Comparison of ENCODE assay signal across 13 cellular contexts in genomic region chr6:1952726-1953360, GRCh38.
A peak's percentile ranks its signal among the peaks of the same experiment; 100 is the strongest.
DNase-seq lines count a peak whose midpoint lies in the region; FAIRE-seq and TF ChIP-seq lines count a peak whose summit lies in the region.
"Had no signal": no experiment of that assay in that cellular context is flagged by ENCODE, and none has a peak within 500 bp of the region (broad histone marks: within the 10 kb centered on the region; RNA-seq: fewer than 3 reads in every experiment).

No MANE protein-coding gene starts in this region.

- H3K4me3 Mint-ChIP-seq in activated naive CD8-positive, alpha-beta T cell treated with anti-CD3 and anti-CD28 coated beads for 36 hours, result no peak overlapping the region
- H3K4me3 Mint-ChIP-seq: activated CD4-positive, alpha-beta memory T cell treated with anti-CD3 and anti-CD28 coated beads, Interleukin-2, amount 10 ng/mL, durations not matched to agents 7 days and 5 days had no signal

- no peaks in the 10 kb centered on the region for H3K27me3 ChIP-seq in small intestine (ENCODE audit: control insufficient read depth in 2 of 2, insufficient read depth in 2 of 2, low read length in 2 of 2)
- H3K27me3 ChIP-seq: pancreas, upper lobe of left lung had no signal

- DNase-seq in AG04449 (ENCODE audit: low read depth, low spot score) (peak; percentile 80), HS-5 (ENCODE audit: low read depth) (peak; percentile 97), astrocyte of the hippocampus (ENCODE audit: low read depth, low spot score) (peak; percentile 95), kidney glomerular epithelial cell (lab: John Stamatoyannopoulos, UW) (peak; percentile 95), NCI-H2029 treated with DMSO at 0.1 percent for 48 hours (lab: John Stamatoyannopoulos, UW) (no peak), NCI-H1048 (lab: John Stamatoyannopoulos, UW) (no peak), small intestine (no peak)
- no peak for DNase-seq in activated naive CD8-positive, alpha-beta T cell treated with anti-CD3 and anti-CD28 coated beads for 36 hours
- DNase-seq: activated CD4-positive, alpha-beta memory T cell treated with anti-CD3 and anti-CD28 coated beads, Interleukin-2, amount 10 ng/mL, durations not matched to agents 7 days and 5 days; left ventricle myocardium inferior; pancreas; upper lobe of left lung had no signal

- no peaks in the 10 kb centered on the region for H3K9me3 Mint-ChIP-seq in activated naive CD8-positive, alpha-beta T cell treated with anti-CD3 and anti-CD28 coated beads for 36 hours
- H3K9me3 Mint-ChIP-seq: activated CD4-positive, alpha-beta memory T cell treated with anti-CD3 and anti-CD28 coated beads, Interleukin-2, amount 10 ng/mL, durations not matched to agents 7 days and 5 days had no signal

- H3K27me3 Mint-ChIP-seq in activated naive CD8-positive, alpha-beta T cell treated with anti-CD3 and anti-CD28 coated beads for 36 hours, result no peaks in the 10 kb centered on the region
- H3K27me3 Mint-ChIP-seq: activated CD4-positive, alpha-beta memory T cell treated with anti-CD3 and anti-CD28 coated beads, Interleukin-2, amount 10 ng/mL, durations not matched to agents 7 days and 5 days had no signal

- no peaks in the 10 kb centered on the region for H3K4me1 ChIP-seq in small intestine (ENCODE audit: control insufficient read depth in 2 of 2, insufficient read depth in 1 of 2, low read depth in 1 of 2, low read length in 1 of 2)
- H3K4me1 ChIP-seq: left ventricle myocardium inferior, pancreas, upper lobe of left lung had no signal

- no peak overlapping the region for H3K27ac Mint-ChIP-seq in activated naive CD8-positive, alpha-beta T cell treated with anti-CD3 and anti-CD28 coated beads for 36 hours
- H3K27ac Mint-ChIP-seq: activated CD4-positive, alpha-beta memory T cell treated with anti-CD3 and anti-CD28 coated beads, Interleukin-2, amount 10 ng/mL, durations not matched to agents 7 days and 5 days had no signal

- H3K4me3 ChIP-seq in AG04449 (ENCODE audit: low read depth, low read length) (no peak overlapping the region), small intestine (ENCODE audit: low read depth in 1 of 2, low read length in 2 of 2) (no peak overlapping the region)
- H3K4me3 ChIP-seq: left ventricle myocardium inferior, pancreas, upper lobe of left lung had no signal

- H3K36me3 Mint-ChIP-seq in activated naive CD8-positive, alpha-beta T cell treated with anti-CD3 and anti-CD28 coated beads for 36 hours, result peaks cover 13% of the 10 kb centered on the region

- H3K4me1 Mint-ChIP-seq in activated naive CD8-positive, alpha-beta T cell treated with anti-CD3 and anti-CD28 coated beads for 36 hours, result no peaks in the 10 kb centered on the region
- H3K4me1 Mint-ChIP-seq: activated CD4-positive, alpha-beta memory T cell treated with anti-CD3 and anti-CD28 coated beads, Interleukin-2, amount 10 ng/mL, durations not matched to agents 7 days and 5 days had no signal

- WGBS in small intestine, 3 donors, result 95 to 98% (median 96%) methylated on average over 14 of the region's 14 CpGs

- no peak overlapping the region for H3K27ac ChIP-seq in small intestine (ENCODE audit: low read depth in 1 of 2, low read length in 1 of 2)
- H3K27ac ChIP-seq: KMS-11, left ventricle myocardium inferior, pancreas, upper lobe of left lung had no signal

- no peak for FAIRE-seq in small intestine (lab: Jason Lieb, UNC)

- POLR2A ChIA-PET in AG04449 (lab: Yijun Ruan, JAX), result no interaction called here

- TF ChIP-seq CTCF in AG04449 (IDR thresholded peaks at IDR 0.05; ENCODE audit: insufficient read depth, low read length, missing control alignments), result no peak

- H3K36me3 ChIP-seq in small intestine (ENCODE audit: control insufficient read depth in 2 of 2, insufficient read depth in 2 of 2, low read length in 2 of 2), result peaks cover 0 to 10% of the 10 kb centered on the region in 2 donors
- H3K36me3 ChIP-seq: left ventricle myocardium inferior, pancreas, upper lobe of left lung had no signal

- H3K9me3 ChIP-seq in small intestine (ENCODE audit: control insufficient read depth, low read depth), result no peaks in the 10 kb centered on the region
- H3K9me3 ChIP-seq: left ventricle myocardium inferior, pancreas, upper lobe of left lung had no signal

- CTCF ChIA-PET in AG04449 (lab: Yijun Ruan, JAX), result no interaction called here

Comparison
In these comparisons a context has a peak if more than half of its experiments do, and no peak if none do; other contexts are left out.
1. DNase-seq: peak in AG04449 (single experiment), HS-5 (single experiment), astrocyte of the hippocampus (single experiment) and kidney glomerular epithelial cell (single experiment); none in NCI-H2029 treated with DMSO at 0.1 percent for 48 hours (single experiment), NCI-H1048 (single experiment), activated naive CD8-positive, alpha-beta T cell treated with anti-CD3 and anti-CD28 coated beads for 36 hours (single experiment) and small intestine (single experiment).